In the genomic region with DNA sequence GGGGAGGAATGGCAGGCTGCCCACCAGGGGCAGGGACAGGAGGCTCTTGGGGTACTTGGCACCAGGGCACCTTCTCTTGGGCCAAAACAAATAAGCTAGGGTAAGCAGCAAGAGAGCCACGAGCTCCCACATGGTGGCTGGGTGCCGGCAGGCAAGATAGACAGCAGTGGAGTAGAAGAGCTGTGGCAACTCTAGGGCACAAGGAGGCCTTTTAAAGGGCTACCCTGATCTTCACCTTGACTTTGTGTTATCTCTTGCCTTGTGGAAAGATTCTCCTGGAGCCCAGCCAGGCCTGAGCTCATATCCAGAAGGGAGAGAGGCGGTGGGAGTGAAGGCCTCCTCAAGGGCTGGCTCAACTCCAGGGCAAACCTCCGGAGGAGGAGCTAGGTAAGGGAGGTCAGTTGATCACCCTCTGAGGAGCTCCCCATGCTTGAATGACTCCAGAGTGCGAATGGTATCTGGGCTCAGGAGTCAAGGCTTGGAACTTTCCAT, we compare ENCODE assay signal across 15 cellular contexts. TPM values are rescaled to one million over a fixed set of nuclear protein-coding genes. Genes with fewer than 3 reads are reported as not detected.
A peak's percentile ranks its signal among the peaks of the same experiment; 100 is the strongest.
DNase-seq lines count a peak whose midpoint lies in the region; ATAC-seq, FAIRE-seq and TF ChIP-seq lines count a peak whose summit lies in the region.
"Had no signal": no experiment of that assay in that cellular context is flagged by ENCODE, and none has a peak within 500 bp of the region (broad histone marks: within the 10 kb centered on the region; RNA-seq: fewer than 3 reads in every experiment).

A gene with protein sequence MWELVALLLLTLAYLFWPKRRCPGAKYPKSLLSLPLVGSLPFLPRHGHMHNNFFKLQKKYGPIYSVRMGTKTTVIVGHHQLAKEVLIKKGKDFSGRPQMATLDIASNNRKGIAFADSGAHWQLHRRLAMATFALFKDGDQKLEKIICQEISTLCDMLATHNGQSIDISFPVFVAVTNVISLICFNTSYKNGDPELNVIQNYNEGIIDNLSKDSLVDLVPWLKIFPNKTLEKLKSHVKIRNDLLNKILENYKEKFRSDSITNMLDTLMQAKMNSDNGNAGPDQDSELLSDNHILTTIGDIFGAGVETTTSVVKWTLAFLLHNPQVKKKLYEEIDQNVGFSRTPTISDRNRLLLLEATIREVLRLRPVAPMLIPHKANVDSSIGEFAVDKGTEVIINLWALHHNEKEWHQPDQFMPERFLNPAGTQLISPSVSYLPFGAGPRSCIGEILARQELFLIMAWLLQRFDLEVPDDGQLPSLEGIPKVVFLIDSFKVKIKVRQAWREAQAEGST (minus strand): TSS at position 184 of the 492 bp plus-strand sequence. CDS start 52 bp downstream, at position 132.

- intact Hi-C loops in ascending aorta (cut with DNase I) = loop anchor here (5.0 to 10.0 kb wide), 2 partner anchors 230 to 498 kb away; no protein-coding TSS in a partner anchor
- intact Hi-C loops in lower lobe of right lung (cut with DNase I) = no loop called here
- intact Hi-C loops in activated naive CD4-positive, alpha-beta T cell treated with anti-CD3 and anti-CD28 coated beads for 36 hours (cut with micrococcal nuclease) = loop anchor here (10.0 kb wide), 1 partner anchor 648 kb away; no protein-coding TSS in a partner anchor

- H3K9me3 ChIP-seq in MG63 (no peaks in the 10 kb centered on the region), ascending aorta (peaks cover 0 to 5% of the 10 kb centered on the region in 2 donors), lower lobe of right lung (peaks cover 7% of the 10 kb centered on the region)

- FAIRE-seq in HTR-8/SVneo (lab: Jason Lieb, UNC) = no peak

- peak; percentile 71 to 80 for ATAC-seq in lower lobe of right lung

- H3K27me3 Mint-ChIP-seq in activated naive CD4-positive, alpha-beta T cell treated with anti-CD3 and anti-CD28 coated beads for 36 hours (ENCODE audit: low read depth) = peaks cover 3% of the 10 kb centered on the region

- H3K27me3 ChIP-seq in MG63 (no peaks in the 10 kb centered on the region), ascending aorta (no peaks in the 10 kb centered on the region), lower lobe of right lung (ENCODE audit: low read depth) (no peaks in the 10 kb centered on the region)

- in situ Hi-C loops in ACHN (cut with HindIII; ENCODE audit: low pct_ligation_motif_present, low pct_unique_long_range_greater_than_20kb, low sequenced_read_pairs) = no loop called here

- H3K4me3 ChIP-seq in MG63 (no peak within 1 kb of the TSS), ascending aorta (no peak within 1 kb of the TSS), lower lobe of right lung (no peak within 1 kb of the TSS)
- H3K4me3 ChIP-seq: PC-9 had no signal

- TF ChIP-seq CTCF in ascending aorta (IDR thresholded peaks at IDR 0.05) = no peak
- TF ChIP-seq CTCF in lower lobe of right lung (IDR thresholded peaks at IDR 0.05) = no peak

- H3K27ac ChIP-seq in ascending aorta (no peak within 1 kb of the TSS), lower lobe of right lung (no peak within 1 kb of the TSS)
- H3K27ac ChIP-seq: PC-9, VCaP had no signal

- H3K4me1 ChIP-seq in ascending aorta (peaks cover 0 to 4% of the 10 kb centered on the region in 2 donors), lower lobe of right lung (no peaks in the 10 kb centered on the region)

- DNase-seq in ACHN (peak; percentile 60), MG63 (peak; percentile 12), ascending aorta (ENCODE audit: low spot score in 2 of 2) (no peak), lower lobe of right lung (peak; percentile 68), H4 (ENCODE audit: low spot score) (no peak), NCI-H187 treated with DMSO at 0.1 percent for 48 hours (lab: John Stamatoyannopoulos, UW) (no peak), HTR-8/SVneo (ENCODE audit: insufficient read length, low spot score) (no peak)
- no peak for DNase-seq in activated naive CD4-positive, alpha-beta T cell treated with anti-CD3 and anti-CD28 coated beads for 36 hours
- DNase-seq: cortex of kidney, NCI-H69, PC-9, SW 1271 had no signal

- no peak within 1 kb of the TSS for H3K27ac Mint-ChIP-seq in activated naive CD4-positive, alpha-beta T cell treated with anti-CD3 and anti-CD28 coated beads for 36 hours
- H3K27ac Mint-ChIP-seq: activated T-helper 2 cell treated with anti-CD3 and anti-CD28 coated beads, Interferon-gamma antibody, Interleukin-2, Interleukin-4, amounts not matched to agents 10 μg/mL and 5 μg/mL and 100 μg/mL, durations not matched to agents 14 hours and 24 hours and 36 hours had no signal

- no peaks in the 10 kb centered on the region for H3K4me1 Mint-ChIP-seq in activated naive CD4-positive, alpha-beta T cell treated with anti-CD3 and anti-CD28 coated beads for 36 hours (ENCODE audit: low read depth)

- H3K36me3 ChIP-seq in MG63 (no peaks in the 10 kb centered on the region), ascending aorta (no peaks in the 10 kb centered on the region), lower lobe of right lung (no peaks in the 10 kb centered on the region)

- peaks cover 5% of the 10 kb centered on the region for H3K9me3 Mint-ChIP-seq in activated naive CD4-positive, alpha-beta T cell treated with anti-CD3 and anti-CD28 coated beads for 36 hours

- CTCF ChIA-PET in activated naive CD4-positive, alpha-beta T cell treated with anti-CD3 and anti-CD28 coated beads for 36 hours (lab: Charles Lee) = interaction anchor here (0.7 to 4.4 kb wide), 6 partner anchors 10 to 216 kb away, joined by 3 to 54 read pairs (median 4); no protein-coding TSS in a partner anchor

- no peak within 1 kb of the TSS for H3K4me3 Mint-ChIP-seq in activated naive CD4-positive, alpha-beta T cell treated with anti-CD3 and anti-CD28 coated beads for 36 hours

- no peaks in the 10 kb centered on the region for H3K36me3 Mint-ChIP-seq in activated naive CD4-positive, alpha-beta T cell treated with anti-CD3 and anti-CD28 coated beads for 36 hours (ENCODE audit: low read depth)

RNA-seq across cellular contexts. Expression of the gene that starts here (rescaled TPM):
- not detected in 2 replicates for total RNA-seq in MG63 (2014; rRNA removed; shearing (Covaris generic); ENCODE audit: low replicate concordance)
- total RNA-seq in ascending aorta (116 TPM), lower lobe of right lung (0.80 TPM)
- not detected in 2 replicates for total RNA-seq in H4 (2014; rRNA removed; shearing (Covaris generic))
- total RNA-seq in activated naive CD4-positive, alpha-beta T cell treated with anti-CD3 and anti-CD28 coated beads for 36 hours = not detected
- total RNA-seq: activated T-helper 2 cell treated with anti-CD3 and anti-CD28 coated beads, Interferon-gamma antibody, Interleukin-2, Interleukin-4, amounts not matched to agents 10 μg/mL and 5 μg/mL and 100 μg/mL, durations not matched to agents 14 hours and 24 hours and 36 hours; kidney epithelial cell; PC-9 had no signal

Comparison
In these comparisons a context has a peak if more than half of its experiments do, and no peak if none do; other contexts are left out.
1. RNA of the gene that starts here (total RNA-seq): 116 TPM in ascending aorta (single experiment); 0.80 TPM in lower lobe of right lung (single experiment), not detected in MG63, not detected in H4 and not detected in activated naive CD4-positive, alpha-beta T cell treated with anti-CD3 and anti-CD28 coated beads for 36 hours; every median in the first group is over 10 times any median in the second.
2. Peak in DNase-seq in MG63; RNA of the gene not detected or under 1 TPM.
3. Peak in DNase-seq and ATAC-seq in lower lobe of right lung; RNA of the gene not detected or under 1 TPM.